8 cellular contexts compared by ENCODE assay signal in the genomic region with DNA sequence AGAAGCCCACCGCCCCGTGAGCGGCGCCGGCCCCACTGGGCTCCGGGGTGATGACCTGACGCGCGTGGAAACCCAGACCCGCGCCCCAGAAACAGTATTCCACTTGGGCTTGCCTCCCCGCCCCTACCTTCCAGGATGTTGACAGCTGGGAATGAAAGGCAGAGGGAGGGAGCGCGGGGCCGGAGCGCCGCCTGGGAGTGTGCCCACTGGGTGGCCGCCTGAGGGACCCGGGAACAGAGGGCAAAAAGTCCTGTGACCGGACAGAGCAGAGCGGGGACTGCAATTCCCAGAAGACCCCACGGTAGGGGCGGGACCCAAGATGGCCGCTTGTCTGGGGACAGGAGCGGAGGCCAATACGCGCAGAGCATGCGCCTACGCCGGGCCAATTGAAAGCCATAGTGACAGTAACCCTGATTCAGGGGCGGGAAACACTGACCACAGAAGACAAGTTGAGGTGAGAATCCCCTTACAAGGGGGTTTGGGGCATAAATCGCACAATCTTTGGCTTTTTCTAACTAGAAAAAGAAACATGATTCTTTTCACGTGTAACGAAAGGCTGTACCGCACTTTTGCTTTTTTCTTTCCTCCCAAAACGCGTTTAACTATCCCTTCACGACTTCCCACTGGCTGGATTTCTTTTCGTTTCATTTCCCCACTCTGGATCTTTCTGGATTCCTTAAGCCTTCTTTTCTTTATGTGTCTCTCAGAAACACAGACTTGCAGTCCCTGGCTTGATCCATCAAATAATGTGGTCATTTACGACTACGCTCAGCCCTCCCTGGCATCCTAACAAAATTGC. TPM values are rescaled to one million over a fixed set of nuclear protein-coding genes. Genes with fewer than 3 reads are reported as not detected.
DNase-seq lines count a peak whose midpoint lies in the region; ATAC-seq and TF ChIP-seq lines count a peak whose summit lies in the region.

TSS of gene FHIT (minus strand) at position 279 of the 799 bp plus-strand sequence.

- H3K27ac ChIP-seq in right atrium auricular region (peak within 1 kb of the TSS; percentile 83 to 88), prostate gland (peak within 1 kb of the TSS; percentile 60 to 76), urinary bladder (ENCODE audit: low read depth) (peak within 1 kb of the TSS; percentile 51)

- intact Hi-C loops in prostate gland (cut with DNase I), result no loop called here

- WGBS in prostate gland, result 1% methylated on average over 41 of the region's 41 CpGs
- under 1% methylated on average over 41 of the region's 41 CpGs for WGBS in urinary bladder

- peaks cover 0 to 12% of the 10 kb centered on the region in 2 donors for H3K4me1 ChIP-seq in right atrium auricular region
- no peaks in the 10 kb centered on the region for H3K4me1 ChIP-seq in prostate gland (replicated peaks)
- no peaks in the 10 kb centered on the region for H3K4me1 ChIP-seq in urinary bladder (ENCODE audit: insufficient read depth)

- no peaks in the 10 kb centered on the region for H3K27me3 ChIP-seq in right atrium auricular region
- no peaks in the 10 kb centered on the region for H3K27me3 ChIP-seq in prostate gland (replicated peaks; ENCODE audit: insufficient read depth)

- H3K9me3 ChIP-seq in right atrium auricular region (no peaks in the 10 kb centered on the region), prostate gland (no peaks in the 10 kb centered on the region)

- H3K4me3 ChIP-seq in right atrium auricular region, result peak within 1 kb of the TSS; percentile 65 to 78
- peak within 1 kb of the TSS; percentile 49 to 66 for H3K4me3 ChIP-seq in prostate gland
- peak within 1 kb of the TSS; percentile 55 for H3K4me3 ChIP-seq in urinary bladder (ENCODE audit: low read depth, low read length)

- no peak for TF ChIP-seq CTCF in right atrium auricular region (IDR thresholded peaks at IDR 0.05)
- peak in 1 of 4 experiments; percentile 4 for TF ChIP-seq CTCF in prostate gland (IDR thresholded peaks at IDR 0.05)

- DNase-seq in NCI-H1694 treated with DMSO at 0.1 percent for 48 hours (lab: John Stamatoyannopoulos, UW), result peak; percentile 41
- peak; percentile 62 to 96 (median 84) for DNase-seq in T-helper 2 cell
- DNase-seq in anterior cingulate cortex (lab: John Stamatoyannopoulos, UW), result peak; percentile 63 to 97 (median 93)
- DNase-seq in right atrium auricular region (ENCODE audit: low spot score), result peak; percentile 96
- DNase-seq in prostate gland (ENCODE audit: low spot score), result peak; percentile 94

- TF ChIP-seq POLR2A in prostate gland (IDR thresholded peaks at IDR 0.05), result peak; percentile 41

- ATAC-seq in GM18499 (IDR thresholded peaks at IDR 0.05; ENCODE audit: insufficient read depth, unreplicated experiment), result peak; percentile 85
- ATAC-seq in HG02884 (IDR thresholded peaks at IDR 0.05; ENCODE audit: unreplicated experiment), result peak; percentile 88

- H3K36me3 ChIP-seq in right atrium auricular region (no peaks in the 10 kb centered on the region), prostate gland (no peaks in the 10 kb centered on the region), urinary bladder (ENCODE audit: insufficient read depth) (no peaks in the 10 kb centered on the region)

RNA-seq across cellular contexts. Expression of gene FHIT, which starts in this region (rescaled TPM):
- total RNA-seq in right atrium auricular region, result 10 to 100 TPM; 10.4 to 11.0 TPM
- total RNA-seq in prostate gland, result 10 to 100 TPM in 1 of 2 donors, 1 to 10 TPM in 1; 6.4 to 10.4 TPM
- 7.4 TPM for total RNA-seq in urinary bladder
- polyA plus RNA-seq in urinary bladder, result 4.5 TPM

Comparison
In these comparisons a context has a peak if more than half of its experiments do, and no peak if none do; other contexts are left out.
1. Peak in every context shown above with its lines: DNase-seq, ATAC-seq, H3K4me3 ChIP-seq and H3K27ac ChIP-seq.
2. DNase-seq: peak in every context shown above with its lines; median percentile 96 in right atrium auricular region; 94 in prostate gland; 93 in anterior cingulate cortex; 84 in T-helper 2 cell; 41 in NCI-H1694 treated with DMSO at 0.1 percent for 48 hours.